Comparison of ENCODE assay signal across 19 cellular contexts in genomic region chr22:44815099-44816070, GRCh38.
"Had no signal": no experiment of that assay in that cellular context is flagged by ENCODE, and none has a peak within 500 bp of the region (broad histone marks: within the 10 kb centered on the region; RNA-seq: fewer than 3 reads in every experiment).

No MANE protein-coding gene starts in this region.

- H3K4me1 Mint-ChIP-seq: activated CD4-positive, alpha-beta memory T cell treated with anti-CD3 and anti-CD28 coated beads, Interleukin-2, amount 10 ng/mL, durations not matched to agents 7 days and 5 days; activated CD4-positive, alpha-beta T cell treated with anti-CD3 and anti-CD28 coated beads, Interleukin-2, amount 10 ng/mL, durations not matched to agents 24 days and 14 days; activated naive CD8-positive, alpha-beta T cell treated with anti-CD3 and anti-CD28 coated beads, Interleukin-2, amount 50 U/mL, for 24 hours; neural crest cell; stimulated activated naive B cell treated with anti-CD40 and anti-IgM and Interleukin-4, amounts not matched to agents 10 μg/mL and 1 μg/mL and 100 μg/mL, for 72 hours had no signal

- ATAC-seq: activated naive CD8-positive, alpha-beta T cell treated with anti-CD3 and anti-CD28 coated beads, Interleukin-2, amount 50 U/mL, for 24 hours; activated T-cell treated with anti-CD3 and anti-CD28 coated beads, Interleukin-2, amount 50 U/mL, for 72 hours; mucosa of descending colon; stimulated activated naive B cell treated with anti-CD40 and anti-IgM and Interleukin-4, amounts not matched to agents 10 μg/mL and 1 μg/mL and 100 μg/mL, for 72 hours had no signal

- H3K9me3 Mint-ChIP-seq: activated CD4-positive, alpha-beta memory T cell treated with anti-CD3 and anti-CD28 coated beads, Interleukin-2, amount 10 ng/mL, durations not matched to agents 7 days and 5 days; activated CD4-positive, alpha-beta T cell treated with anti-CD3 and anti-CD28 coated beads, Interleukin-2, amount 10 ng/mL, durations not matched to agents 24 days and 14 days; activated naive CD8-positive, alpha-beta T cell treated with anti-CD3 and anti-CD28 coated beads, Interleukin-2, amount 50 U/mL, for 24 hours; activated T-cell treated with anti-CD3 and anti-CD28 coated beads, Interleukin-2, amount 50 U/mL, for 72 hours; T-helper 1 cell treated with Interleukin-12 subunit alpha and Interleukin-12 subunit beta and Interleukin-4 antibody, amounts not matched to agents 30 μg/mL and 1 μg/mL, for 36 hours had no signal

- H3K27ac ChIP-seq: lower lobe of right lung, right lobe of liver, transverse colon had no signal

- DNase-seq: activated CD4-positive, alpha-beta memory T cell treated with anti-CD3 and anti-CD28 coated beads, Interleukin-2, amount 10 ng/mL, durations not matched to agents 7 days and 5 days; activated CD4-positive, alpha-beta T cell treated with anti-CD3 and anti-CD28 coated beads, Interleukin-2, amount 10 ng/mL, durations not matched to agents 24 days and 14 days; activated effector memory CD4-positive, alpha-beta T cell treated with Interleukin-2 at 50 U/mL for 16 hours; activated naive CD4-positive, alpha-beta T cell treated with anti-CD3 and anti-CD28 coated beads, Interleukin-2, amount 50 U/mL, for 16 hours; activated naive CD8-positive, alpha-beta T cell treated with anti-CD3 and anti-CD28 coated beads, Interleukin-2, amount 50 U/mL, for 24 hours; activated T-cell treated with anti-CD3 and anti-CD28 coated beads, Interleukin-2, amount 50 U/mL, for 72 hours; cortex of kidney; lower lobe of right lung; mesendoderm; small intestine; stimulated activated CD4-positive, alpha-beta T cell treated with anti-CD3 and anti-CD28 coated beads, Interleukin-2, amount 100 ng/mL, for 48 hours; stimulated activated CD8-positive, alpha-beta memory T cell treated with anti-CD3 and anti-CD28 coated beads, Interleukin-4, amount 100 ng/mL, for 48 hours; stimulated activated naive B cell treated with anti-CD40 and anti-IgM and Interleukin-4, amounts not matched to agents 10 μg/mL and 1 μg/mL and 100 μg/mL, for 72 hours; T1000; transverse colon had no signal

- H3K4me3 ChIP-seq: lower lobe of right lung, mucosa of descending colon, right lobe of liver, transverse colon had no signal

- H3K27me3 Mint-ChIP-seq: activated CD4-positive, alpha-beta memory T cell treated with anti-CD3 and anti-CD28 coated beads, Interleukin-2, amount 10 ng/mL, durations not matched to agents 7 days and 5 days; activated CD4-positive, alpha-beta T cell treated with anti-CD3 and anti-CD28 coated beads, Interleukin-2, amount 10 ng/mL, durations not matched to agents 24 days and 14 days; activated naive CD8-positive, alpha-beta T cell treated with anti-CD3 and anti-CD28 coated beads, Interleukin-2, amount 50 U/mL, for 24 hours had no signal

- H3K36me3 Mint-ChIP-seq: stimulated activated naive B cell treated with anti-CD40 and anti-IgM and Interleukin-4, amounts not matched to agents 10 μg/mL and 1 μg/mL and 100 μg/mL, for 72 hours had no signal

- H3K27ac Mint-ChIP-seq: activated CD4-positive, alpha-beta memory T cell treated with anti-CD3 and anti-CD28 coated beads, Interleukin-2, amount 10 ng/mL, durations not matched to agents 7 days and 5 days; activated CD4-positive, alpha-beta T cell treated with anti-CD3 and anti-CD28 coated beads, Interleukin-2, amount 10 ng/mL, durations not matched to agents 24 days and 14 days; activated naive CD8-positive, alpha-beta T cell treated with anti-CD3 and anti-CD28 coated beads, Interleukin-2, amount 50 U/mL, for 24 hours; activated T-cell treated with anti-CD3 and anti-CD28 coated beads, Interleukin-2, amount 50 U/mL, for 72 hours; stimulated activated naive B cell treated with anti-CD40 and anti-IgM and Interleukin-4, amounts not matched to agents 10 μg/mL and 1 μg/mL and 100 μg/mL, for 72 hours; T-helper 1 cell treated with Interleukin-12 subunit alpha and Interleukin-12 subunit beta and Interleukin-4 antibody, amounts not matched to agents 30 μg/mL and 1 μg/mL, for 36 hours had no signal

- H3K4me1 ChIP-seq: lower lobe of right lung, right lobe of liver had no signal

- H3K9me3 ChIP-seq: lower lobe of right lung, mucosa of descending colon, right lobe of liver, transverse colon had no signal

- H3K36me3 ChIP-seq: lower lobe of right lung, right lobe of liver, transverse colon had no signal

- H3K27me3 ChIP-seq: right lobe of liver had no signal

- H3K4me3 Mint-ChIP-seq: activated CD4-positive, alpha-beta memory T cell treated with anti-CD3 and anti-CD28 coated beads, Interleukin-2, amount 10 ng/mL, durations not matched to agents 7 days and 5 days; activated CD4-positive, alpha-beta T cell treated with anti-CD3 and anti-CD28 coated beads, Interleukin-2, amount 10 ng/mL, durations not matched to agents 24 days and 14 days; activated naive CD8-positive, alpha-beta T cell treated with anti-CD3 and anti-CD28 coated beads, Interleukin-2, amount 50 U/mL, for 24 hours; activated T-cell treated with anti-CD3 and anti-CD28 coated beads, Interleukin-2, amount 50 U/mL, for 72 hours; neural crest cell; stimulated activated naive B cell treated with anti-CD40 and anti-IgM and Interleukin-4, amounts not matched to agents 10 μg/mL and 1 μg/mL and 100 μg/mL, for 72 hours; T-helper 1 cell treated with Interleukin-12 subunit alpha and Interleukin-12 subunit beta and Interleukin-4 antibody, amounts not matched to agents 30 μg/mL and 1 μg/mL, for 36 hours had no signal
